8 cellular contexts compared by ENCODE assay signal in the genomic region with DNA sequence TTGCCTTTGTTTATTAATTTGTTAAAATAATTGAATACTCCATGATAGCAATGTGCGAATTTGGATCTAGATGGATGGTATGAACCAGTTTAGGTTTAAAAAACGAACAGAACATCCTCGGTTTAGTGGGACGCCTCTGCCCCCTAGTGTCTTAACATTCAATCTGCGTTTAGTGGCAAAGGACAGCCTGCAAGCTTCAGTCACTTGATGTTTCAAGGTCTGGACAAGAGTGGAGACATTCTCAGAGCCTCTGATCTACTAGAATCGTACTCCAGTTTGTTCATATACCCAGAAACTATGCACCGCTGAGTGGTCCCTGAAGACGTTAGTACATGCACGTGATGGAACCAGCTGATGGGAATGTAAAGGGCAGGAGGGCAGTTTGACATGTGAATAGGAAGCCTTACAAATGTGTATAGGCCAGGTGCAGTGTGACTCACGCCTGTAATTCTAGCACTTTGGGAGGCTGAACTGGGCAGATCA. TPM values are rescaled to one million over a fixed set of nuclear protein-coding genes. Genes with fewer than 3 reads are reported as not detected.
DNase-seq lines count a peak whose midpoint lies in the region; ATAC-seq and TF ChIP-seq lines count a peak whose summit lies in the region.

No MANE protein-coding gene starts in this region.

- in situ Hi-C loops in astrocyte of the cerebellum (cut with HindIII; ENCODE audit: low sequenced_read_pairs), result no loop called here

- no peak for DNase-seq in Right ventricle myocardium inferior (ENCODE audit: missing footprints)
- no peak for DNase-seq in cardiac septum (ENCODE audit: low spot score)
- peak; percentile 87 for DNase-seq in NCI-H1694 (lab: John Stamatoyannopoulos, UW)
- DNase-seq in SW480 (ENCODE audit: low spot score), result peak; percentile 75
- DNase-seq in astrocyte of the cerebellum (ENCODE audit: low read depth), result peak; percentile 50
- DNase-seq in hypothalamus (lab: John Stamatoyannopoulos, UW), result peak in 36 of 51 donors; percentile 2 to 78 (median 34)
- DNase-seq in stimulated activated CD4-positive, alpha-beta T cell treated with anti-CD3 and anti-CD28 coated beads, Interleukin-12 subunit alpha, Interleukin-12 subunit beta, amount 100 ng/mL, for 4 hours, result peak; percentile 32

- peak; percentile 84 for TF ChIP-seq CTCF in astrocyte of the cerebellum (IDR thresholded peaks at IDR 0.05; ENCODE audit: low read depth, low read length, missing control alignments)

- ATAC-seq in Right ventricle myocardium inferior, result peak; percentile 72
- ATAC-seq in HG02885 (IDR thresholded peaks at IDR 0.05; ENCODE audit: poor library complexity, unreplicated experiment), result peak; percentile 87

- no peak overlapping the region for H3K4me3 ChIP-seq in astrocyte of the cerebellum (ENCODE audit: low read depth, low read length)

- intact Hi-C loops in Right ventricle myocardium inferior (cut with DNase I), result loop anchor here (2.0 to 10.0 kb wide), 4 partner anchors 112 to 1108 kb away; no protein-coding TSS in a partner anchor
- intact Hi-C loops in cardiac septum (cut with DNase I), result loop anchor here (2.0 to 10.0 kb wide), 5 partner anchors 110 to 1105 kb away; no protein-coding TSS in a partner anchor

RNA-seq across cellular contexts. Expression of gene ATP13A4, which starts 17.8 kb away (rescaled TPM):
- 0.38 TPM for total RNA-seq in Right ventricle myocardium inferior
- not detected for total RNA-seq in cardiac septum

RNA-seq across cellular contexts. Expression of gene OPA1, which starts 20.5 kb away (rescaled TPM):
- 111 TPM for total RNA-seq in Right ventricle myocardium inferior
- 109 TPM for total RNA-seq in cardiac septum

Comparison
In these comparisons a context has a peak if more than half of its experiments do, and no peak if none do; other contexts are left out.
1. DNase-seq: peak in NCI-H1694 (single experiment), SW480 (single experiment), astrocyte of the cerebellum (single experiment), hypothalamus (36 of 51) and stimulated activated CD4-positive, alpha-beta T cell treated with anti-CD3 and anti-CD28 coated beads, Interleukin-12 subunit alpha, Interleukin-12 subunit beta, amount 100 ng/mL, for 4 hours (single experiment); none in Right ventricle myocardium inferior (single experiment) and cardiac septum (single experiment).